38 cellular contexts compared by ENCODE assay signal in genomic region chr7:56213574-56213973, GRCh38.
"Had no signal": no experiment of that assay in that cellular context is flagged by ENCODE, and none has a peak within 500 bp of the region (broad histone marks: within the 10 kb centered on the region; RNA-seq: fewer than 3 reads in every experiment).

No MANE protein-coding gene starts in this region.

- H3K36me3 ChIP-seq: adrenal gland, ascending aorta, brain microvascular endothelial cell, breast epithelium, cardiac muscle cell had no signal

- H3K4me1 ChIP-seq: adrenal gland, ascending aorta, body of pancreas, breast epithelium had no signal

- H3K4me3 ChIP-seq: adrenal gland, ascending aorta, body of pancreas, breast epithelium, cardiac muscle cell had no signal

- H3K27ac Mint-ChIP-seq: activated naive CD4-positive, alpha-beta T cell treated with anti-CD3 and anti-CD28 coated beads for 36 hours; activated naive CD4-positive, alpha-beta T cell treated with anti-CD3 and anti-CD28 coated beads, Interleukin-2, amount 10 ng/mL, durations not matched to agents 7 days and 5 days; activated naive CD4-positive, alpha-beta T cell treated with anti-CD3 and anti-CD28 coated beads, Interleukin-2, amount 50 U/mL, for 24 hours; activated naive CD4-positive, alpha-beta T cell treated with anti-CD3 and anti-CD28 coated beads, Interleukin-2, amount 50 U/mL, for 72 hours; activated naive CD8-positive, alpha-beta T cell; activated naive CD8-positive, alpha-beta T cell treated with anti-CD3 and anti-CD28 coated beads for 36 hours; activated naive CD8-positive, alpha-beta T cell treated with anti-CD3 and anti-CD28 coated beads, Interleukin-2, amount 10 ng/mL, durations not matched to agents 7 days and 5 days; activated naive CD8-positive, alpha-beta T cell treated with anti-CD3 and anti-CD28 coated beads, Interleukin-2, amount 50 U/mL, for 24 hours; activated T-cell treated with anti-CD3 and anti-CD28 coated beads, Interleukin-2, amount 50 U/mL, for 24 hours; activated T-cell treated with anti-CD3 and anti-CD28 coated beads, Interleukin-2, amount 50 U/mL, for 72 hours; activated T-helper 1 cell treated with anti-CD3 and anti-CD28 coated beads, Interleukin-12 subunit alpha, Interleukin-12 subunit beta, Interleukin-2, Interleukin-4 antibody, amounts not matched to agents 30 ng/mL and 10 ng/mL and 1 ng/mL, durations not matched to agents 14 hours and 24 hours and 36 hours; activated T-helper 17 cell treated with anti-CD3 and anti-CD28 coated beads, Interleukin-2, amount 50 U/mL, for 72 hours; activated T-helper 2 cell treated with anti-CD3 and anti-CD28 coated beads, Interferon-gamma antibody, Interleukin-2, Interleukin-4, amounts not matched to agents 10 μg/mL and 5 μg/mL and 100 μg/mL, durations not matched to agents 14 hours and 24 hours and 36 hours; brain had no signal

- H3K27me3 ChIP-seq: adrenal gland, ascending aorta, body of pancreas, brain microvascular endothelial cell, breast epithelium, cardiac muscle cell had no signal

- H3K4me3 Mint-ChIP-seq: activated naive CD4-positive, alpha-beta T cell treated with anti-CD3 and anti-CD28 coated beads for 36 hours; activated naive CD4-positive, alpha-beta T cell treated with anti-CD3 and anti-CD28 coated beads, Interleukin-2, amount 10 ng/mL, durations not matched to agents 7 days and 5 days; activated naive CD4-positive, alpha-beta T cell treated with anti-CD3 and anti-CD28 coated beads, Interleukin-2, amount 50 U/mL, for 24 hours; activated naive CD8-positive, alpha-beta T cell; activated naive CD8-positive, alpha-beta T cell treated with anti-CD3 and anti-CD28 coated beads for 36 hours; activated naive CD8-positive, alpha-beta T cell treated with anti-CD3 and anti-CD28 coated beads, Interleukin-2, amount 10 ng/mL, durations not matched to agents 7 days and 5 days; activated naive CD8-positive, alpha-beta T cell treated with anti-CD3 and anti-CD28 coated beads, Interleukin-2, amount 50 U/mL, for 24 hours; activated T-cell treated with anti-CD3 and anti-CD28 coated beads, Interleukin-2, amount 50 U/mL, for 24 hours; activated T-cell treated with anti-CD3 and anti-CD28 coated beads, Interleukin-2, amount 50 U/mL, for 4 hours; activated T-cell treated with anti-CD3 and anti-CD28 coated beads, Interleukin-2, amount 50 U/mL, for 72 hours; activated T-helper 1 cell treated with anti-CD3 and anti-CD28 coated beads, Interleukin-12 subunit alpha, Interleukin-12 subunit beta, Interleukin-2, Interleukin-4 antibody, amounts not matched to agents 30 ng/mL and 10 ng/mL and 1 ng/mL, durations not matched to agents 14 hours and 24 hours and 36 hours; activated T-helper 17 cell treated with anti-CD3 and anti-CD28 coated beads, Interleukin-2, amount 50 U/mL, for 72 hours; brain; central memory CD8-positive, alpha-beta T cell had no signal

- H3K4me1 Mint-ChIP-seq: activated naive CD4-positive, alpha-beta T cell treated with anti-CD3 and anti-CD28 coated beads, Interleukin-2, amount 10 ng/mL, durations not matched to agents 7 days and 5 days; activated naive CD4-positive, alpha-beta T cell treated with anti-CD3 and anti-CD28 coated beads, Interleukin-2, amount 50 U/mL, for 24 hours; activated naive CD8-positive, alpha-beta T cell treated with anti-CD3 and anti-CD28 coated beads for 36 hours; activated naive CD8-positive, alpha-beta T cell treated with anti-CD3 and anti-CD28 coated beads, Interleukin-2, amount 10 ng/mL, durations not matched to agents 7 days and 5 days; activated naive CD8-positive, alpha-beta T cell treated with anti-CD3 and anti-CD28 coated beads, Interleukin-2, amount 50 U/mL, for 24 hours; activated T-helper 17 cell treated with anti-CD3 and anti-CD28 coated beads, Interleukin-2, amount 50 U/mL, for 72 hours; brain; central memory CD8-positive, alpha-beta T cell had no signal

- H3K27me3 Mint-ChIP-seq: activated naive CD4-positive, alpha-beta T cell treated with anti-CD3 and anti-CD28 coated beads, Interleukin-2, amount 10 ng/mL, durations not matched to agents 7 days and 5 days; activated naive CD8-positive, alpha-beta T cell treated with anti-CD3 and anti-CD28 coated beads for 36 hours; activated naive CD8-positive, alpha-beta T cell treated with anti-CD3 and anti-CD28 coated beads, Interleukin-2, amount 10 ng/mL, durations not matched to agents 7 days and 5 days; activated naive CD8-positive, alpha-beta T cell treated with anti-CD3 and anti-CD28 coated beads, Interleukin-2, amount 50 U/mL, for 24 hours; activated T-cell treated with anti-CD3 and anti-CD28 coated beads, Interleukin-2, amount 50 U/mL, for 24 hours; brain; central memory CD8-positive, alpha-beta T cell had no signal

- H3K36me3 Mint-ChIP-seq: activated naive CD4-positive, alpha-beta T cell treated with anti-CD3 and anti-CD28 coated beads, Interleukin-2, amount 10 ng/mL, durations not matched to agents 7 days and 5 days; activated naive CD4-positive, alpha-beta T cell treated with anti-CD3 and anti-CD28 coated beads, Interleukin-2, amount 50 U/mL, for 24 hours; activated naive CD8-positive, alpha-beta T cell; activated naive CD8-positive, alpha-beta T cell treated with anti-CD3 and anti-CD28 coated beads for 36 hours; activated naive CD8-positive, alpha-beta T cell treated with anti-CD3 and anti-CD28 coated beads, Interleukin-2, amount 10 ng/mL, durations not matched to agents 7 days and 5 days; brain had no signal

- H3K27ac ChIP-seq: adrenal gland, ascending aorta, body of pancreas, brain microvascular endothelial cell, breast epithelium, cardiac muscle cell had no signal

- DNase-seq: activated effector memory CD4-positive, alpha-beta T cell treated with anti-CD3 and anti-CD28 coated beads, Interleukin-2, amount 50 U/mL, for 16 hours; activated effector memory CD4-positive, alpha-beta T cell treated with Interleukin-2 at 50 U/mL for 16 hours; activated gamma-delta T cell; activated gamma-delta T cell treated with Interleukin-2 at 50 U/mL for 16 hours; activated naive CD4-positive, alpha-beta T cell; activated naive CD4-positive, alpha-beta T cell treated with anti-CD3 and anti-CD28 coated beads for 36 hours; activated naive CD4-positive, alpha-beta T cell treated with anti-CD3 and anti-CD28 coated beads, Interleukin-2, amount 10 ng/mL, durations not matched to agents 7 days and 5 days; activated naive CD4-positive, alpha-beta T cell treated with anti-CD3 and anti-CD28 coated beads, Interleukin-2, amount 50 U/mL, for 16 hours; activated naive CD4-positive, alpha-beta T cell treated with Interleukin-2 at 50 U/mL for 16 hours; activated naive CD8-positive, alpha-beta T cell treated with anti-CD3 and anti-CD28 coated beads for 36 hours; activated naive CD8-positive, alpha-beta T cell treated with anti-CD3 and anti-CD28 coated beads, Interleukin-2, amount 10 ng/mL, durations not matched to agents 7 days and 5 days; activated naive CD8-positive, alpha-beta T cell treated with anti-CD3 and anti-CD28 coated beads, Interleukin-2, amount 50 U/mL, for 24 hours; activated T-cell treated with anti-CD3 and anti-CD28 coated beads, Interleukin-2, amount 50 U/mL, for 1 hour; activated T-cell treated with anti-CD3 and anti-CD28 coated beads, Interleukin-2, amount 50 U/mL, for 24 hours; activated T-cell treated with anti-CD3 and anti-CD28 coated beads, Interleukin-2, amount 50 U/mL, for 4 hours; activated T-cell treated with anti-CD3 and anti-CD28 coated beads, Interleukin-2, amount 50 U/mL, for 48 hours; activated T-cell treated with anti-CD3 and anti-CD28 coated beads, Interleukin-2, amount 50 U/mL, for 72 hours; adrenal gland; amniotic stem cell; amygdala; anterior cingulate cortex; aorta; body of pancreas; brain microvascular endothelial cell; caudate nucleus; central memory CD4-positive, alpha-beta T cell; cerebellar nuclear complex had no signal

- H3K9me3 ChIP-seq: adrenal gland, body of pancreas had no signal
